In the genomic region with DNA sequence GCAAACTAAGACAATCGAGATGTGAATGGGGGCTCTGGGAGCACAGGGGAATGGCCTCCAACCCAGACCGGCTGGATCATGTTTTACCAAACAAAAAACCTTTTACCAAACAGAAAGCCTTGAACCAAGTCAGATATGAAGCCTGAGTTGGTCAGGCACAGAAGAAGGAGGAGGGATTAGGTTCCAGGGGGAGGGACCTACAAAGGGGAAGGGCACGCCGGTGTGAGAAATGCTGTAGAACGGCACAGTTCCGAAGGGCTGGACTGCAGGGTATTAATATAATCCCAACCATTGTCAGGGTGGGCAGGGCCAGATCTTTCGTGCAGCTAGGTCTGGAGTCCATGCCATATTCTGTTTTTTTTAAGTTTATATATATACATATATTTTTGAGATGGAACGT, we compare ENCODE assay signal across 28 cellular contexts. TPM values are rescaled to one million over a fixed set of nuclear protein-coding genes. Genes with fewer than 3 reads are reported as not detected.
"Had no signal": no experiment of that assay in that cellular context is flagged by ENCODE, and none has a peak within 500 bp of the region (broad histone marks: within the 10 kb centered on the region; RNA-seq: fewer than 3 reads in every experiment).

No MANE protein-coding gene starts in this region.

- H3K36me3 ChIP-seq: left lung, lower lobe of right lung, pancreas, prostate gland, spleen, tibial nerve, uterus had no signal

- DNase-seq: islet precursor cell; left cardiac atrium; left lung; lower lobe of right lung; mammary epithelial cell; mesenchymal stem cell; naive thymus-derived CD8-positive, alpha-beta T cell; nucleus accumbens; pancreas; retina; right cardiac atrium; small intestine; stimulated activated CD4-positive, alpha-beta T cell treated with anti-CD3 and anti-CD28 coated beads, Interleukin-4, amount 100 ng/mL, for 24 hours; stimulated activated naive CD4-positive, alpha-beta T cell; uterus had no signal

- H3K4me1 ChIP-seq: left lung, lower lobe of right lung, pancreas, prostate gland, spleen, tibial nerve, uterus had no signal

- H3K4me3 ChIP-seq: hepatocyte, left lung, lower lobe of right lung, pancreas, prostate gland, spleen, tibial nerve, uterus had no signal

- FAIRE-seq: pancreas, small intestine had no signal

- H3K27ac ChIP-seq: hepatocyte, left lung, lower lobe of right lung, pancreas, prostate gland, spleen, tibial nerve, uterus had no signal

- ATAC-seq: left cardiac atrium; left lung; lower lobe of right lung; naive thymus-derived CD8-positive, alpha-beta T cell; pancreas; right cardiac atrium; sciatic nerve; stimulated activated effector memory CD8-positive, alpha-beta T cell treated with anti-CD3 and anti-CD28 coated beads, Interleukin-12 subunit alpha, Interleukin-12 subunit beta, amount 100 ng/mL, for 72 hours had no signal

- H3K4me2 ChIP-seq: hepatocyte had no signal

- H2AFZ ChIP-seq: hepatocyte had no signal

- H3K27me3 ChIP-seq: hepatocyte, left lung, pancreas, spleen, tibial nerve, uterus had no signal

- H3K9me3 ChIP-seq: lower lobe of right lung, pancreas, prostate gland had no signal

- H3K79me2 ChIP-seq: hepatocyte had no signal

RNA-seq across cellular contexts. Expression of gene NYX, which starts 52.9 kb away (rescaled TPM):
- total RNA-seq: hepatocyte; kidney epithelial cell; left cardiac atrium; left lung; liver; lower lobe of right lung; mammary epithelial cell; mucosa of gallbladder; naive thymus-derived CD8-positive, alpha-beta T cell; osteoblast; pancreas; prostate gland; right cardiac atrium; sciatic nerve; subcutaneous adipose tissue; temporal lobe; tibial nerve; ureter; uterus had no signal
- polyA plus RNA-seq: hepatocyte; liver; mammary epithelial cell; naive thymus-derived CD8-positive, alpha-beta T cell; pancreas; right cardiac atrium had no signal
